ENCODE assay signal across 16 cellular contexts in the genomic region with DNA sequence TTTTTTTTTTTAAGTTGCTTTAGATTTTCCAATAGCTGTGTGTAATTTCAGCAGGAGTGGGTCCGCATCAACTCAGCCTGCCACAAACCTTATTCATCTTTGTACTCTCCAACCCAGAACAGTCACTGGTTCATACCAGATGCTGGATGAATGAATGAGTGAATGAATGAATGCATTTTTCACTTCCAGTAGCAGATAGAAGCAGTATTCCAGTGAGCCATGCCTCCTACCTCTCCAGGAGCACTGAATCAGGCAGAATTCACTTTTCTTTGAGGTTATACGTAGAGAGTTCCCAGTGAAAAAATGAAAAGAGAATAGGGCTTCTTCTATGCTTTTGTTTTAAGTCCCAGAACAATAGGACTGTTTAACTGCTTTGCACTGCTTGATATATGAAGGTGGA.
"Had no signal": no experiment of that assay in that cellular context is flagged by ENCODE, and none has a peak within 500 bp of the region (broad histone marks: within the 10 kb centered on the region; RNA-seq: fewer than 3 reads in every experiment).

No MANE protein-coding gene starts in this region.

- H3K27me3 ChIP-seq: dorsolateral prefrontal cortex, left lung had no signal

- H3K4me1 ChIP-seq: left lung had no signal

- H3K36me3 Mint-ChIP-seq: activated CD4-positive, alpha-beta memory T cell treated with anti-CD3 and anti-CD28 coated beads for 36 hours had no signal

- H3K4me3 Mint-ChIP-seq: activated B cell treated with CpG ODN at 0.5 μM for 24 hours; activated CD4-positive, alpha-beta memory T cell treated with anti-CD3 and anti-CD28 coated beads for 36 hours; activated naive CD8-positive, alpha-beta T cell; stimulated activated naive B cell treated with anti-CD40 and anti-IgM and Interleukin-4, amounts not matched to agents 10 μg/mL and 1 μg/mL and 100 μg/mL, for 72 hours; T-cell had no signal

- H3K27ac Mint-ChIP-seq: activated B cell treated with CpG ODN at 0.5 μM for 24 hours; activated CD4-positive, alpha-beta memory T cell treated with anti-CD3 and anti-CD28 coated beads for 36 hours; activated naive CD8-positive, alpha-beta T cell; T-cell had no signal

- H3K9me3 ChIP-seq: left lung, thoracic aorta had no signal

- DNase-seq: activated B cell treated with CpG ODN at 0.5 μM for 24 hours; activated CD4-positive, alpha-beta memory T cell treated with anti-CD3 and anti-CD28 coated beads for 36 hours; activated CD4-positive, alpha-beta T cell treated with anti-CD3 and anti-CD28 coated beads for 4 hours; activated T-cell treated with anti-CD3 and anti-CD28 coated beads for 4 hours; dorsolateral prefrontal cortex; erythroblast; foreskin melanocyte; head of caudate nucleus; left lung; mammary epithelial cell; nucleus accumbens; retina; stimulated activated naive B cell treated with anti-CD40 and anti-IgM and Interleukin-4, amounts not matched to agents 10 μg/mL and 1 μg/mL and 100 μg/mL, for 72 hours; T-cell had no signal

- H3K27ac ChIP-seq: dorsolateral prefrontal cortex, left lung, thoracic aorta had no signal

- H3K27me3 Mint-ChIP-seq: activated B cell treated with CpG ODN at 0.5 μM for 24 hours; activated CD4-positive, alpha-beta memory T cell treated with anti-CD3 and anti-CD28 coated beads for 36 hours; activated naive CD8-positive, alpha-beta T cell; stimulated activated naive B cell treated with anti-CD40 and anti-IgM and Interleukin-4, amounts not matched to agents 10 μg/mL and 1 μg/mL and 100 μg/mL, for 72 hours; T-cell had no signal

- H3K9me3 Mint-ChIP-seq: activated B cell treated with CpG ODN at 0.5 μM for 24 hours; activated CD4-positive, alpha-beta memory T cell treated with anti-CD3 and anti-CD28 coated beads for 36 hours; stimulated activated naive B cell treated with anti-CD40 and anti-IgM and Interleukin-4, amounts not matched to agents 10 μg/mL and 1 μg/mL and 100 μg/mL, for 72 hours; T-cell had no signal

- H3K4me3 ChIP-seq: dorsolateral prefrontal cortex, left lung, thoracic aorta had no signal

- ATAC-seq: left lung, T-cell had no signal

- H3K36me3 ChIP-seq: left lung, thoracic aorta had no signal
